8 cellular contexts compared by ENCODE assay signal in the genomic region with DNA sequence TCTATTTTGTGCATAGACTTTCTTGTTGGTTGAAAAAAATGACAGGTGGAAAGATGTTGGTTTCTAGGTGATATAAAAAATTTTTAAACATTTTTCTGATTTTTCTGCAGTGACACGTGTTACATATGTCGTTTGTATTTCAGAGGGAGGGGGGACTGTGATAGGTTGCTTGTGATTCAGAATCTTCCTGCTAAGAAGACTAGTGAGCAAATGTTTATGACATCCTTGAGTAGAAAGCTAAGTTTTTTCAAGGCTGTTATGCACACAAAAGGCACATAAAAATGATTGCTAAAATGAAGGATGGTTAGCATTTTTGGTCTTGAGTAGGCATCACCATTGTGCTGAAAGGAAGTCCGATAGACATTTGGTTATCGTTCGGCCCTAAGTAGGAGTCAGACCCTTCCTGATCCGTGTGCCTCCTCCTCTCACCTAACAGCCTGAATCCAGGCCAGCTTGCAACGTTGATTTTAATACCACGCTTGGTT. TPM values are rescaled to one million over a fixed set of nuclear protein-coding genes. Genes with fewer than 3 reads are reported as not detected.
DNase-seq lines count a peak whose midpoint lies in the region; ATAC-seq and TF ChIP-seq lines count a peak whose summit lies in the region.

No MANE protein-coding gene starts in this region.

- intact Hi-C loops in A673 (cut with micrococcal nuclease; ENCODE audit: unreplicated experiment) (no loop called here), dorsolateral prefrontal cortex (cut with DNase I) (loop anchor here (1.0 to 10.0 kb wide), 5 partner anchors 23 to 890 kb away; a partner anchor contains a TSS)

- H3K4me1 ChIP-seq in A673 (ENCODE audit: insufficient read depth, low read length, poor library complexity, severe bottlenecking) (peaks cover 11% of the 10 kb centered on the region), Peyer's patch (peaks cover 0 to 20% (median 4%) of the 10 kb centered on the region in 4 donors)

- H3K27ac Mint-ChIP-seq in natural killer cell treated with Interleukin-12 subunit alpha and Interleukin-12 subunit beta and Interleukin-15 and Interleukin-18, amount 100 ng/mL, for 72 hours: peak overlapping the region; percentile 81 to 86

- no peak for ATAC-seq in natural killer cell treated with Interleukin-12 subunit alpha and Interleukin-12 subunit beta and Interleukin-15 and Interleukin-18, amount 100 ng/mL, for 72 hours
- ATAC-seq in HG02870 (IDR thresholded peaks at IDR 0.05; ENCODE audit: unreplicated experiment) (no peak), HG03108 (IDR thresholded peaks at IDR 0.05; ENCODE audit: unreplicated experiment) (no peak), HG03175 (IDR thresholded peaks at IDR 0.05; ENCODE audit: unreplicated experiment) (no peak)

- no peaks in the 10 kb centered on the region for H3K27me3 ChIP-seq in A673 (replicated peaks; ENCODE audit: insufficient read depth, low read depth, low read length, poor library complexity)
- no peaks in the 10 kb centered on the region for H3K27me3 ChIP-seq in Peyer's patch
- H3K27me3 ChIP-seq in dorsolateral prefrontal cortex: no peaks in the 10 kb centered on the region

- DNase-seq in A673 (ENCODE audit: low spot score): peak; percentile 17
- DNase-seq in Peyer's patch: no peak
- DNase-seq in dorsolateral prefrontal cortex: no peak
- no peak for DNase-seq in natural killer cell treated with Interleukin-12 subunit alpha and Interleukin-12 subunit beta and Interleukin-15 and Interleukin-18, amount 100 ng/mL, for 72 hours (ENCODE audit: low spot score)

- no peak for TF ChIP-seq POLR2A in Peyer's patch (IDR thresholded peaks at IDR 0.05)

- H3K36me3 ChIP-seq in A673 (ENCODE audit: insufficient read depth, low read length, poor library complexity, severe bottlenecking) (peaks cover 24% of the 10 kb centered on the region), Peyer's patch (peaks cover 0 to 16% (median 0%) of the 10 kb centered on the region in 3 donors)

- H3K27ac ChIP-seq in A673 (ENCODE audit: low read depth, low read length, poor library complexity, severe bottlenecking) (peak overlapping the region; percentile 95), Peyer's patch (peak overlapping the region in 1 of 4 donors; percentile 94), dorsolateral prefrontal cortex (peak overlapping the region in 41 of 59 donors; percentile 32 to 98 (median 94))

- no peaks in the 10 kb centered on the region for H3K36me3 Mint-ChIP-seq in natural killer cell treated with Interleukin-12 subunit alpha and Interleukin-12 subunit beta and Interleukin-15 and Interleukin-18, amount 100 ng/mL, for 72 hours

- no peaks in the 10 kb centered on the region for H3K9me3 ChIP-seq in A673 (ENCODE audit: low read depth, low read length, poor library complexity, severe bottlenecking)
- H3K9me3 ChIP-seq in Peyer's patch: no peaks in the 10 kb centered on the region

- TF ChIP-seq CTCF in A673 (conservative IDR thresholded peaks at IDR 0.05; ENCODE audit: low read depth, low read length) (no peak), GM12875 (IDR thresholded peaks at IDR 0.05; ENCODE audit: borderline replicate concordance, insufficient read depth, low read depth, low read length) (no peak), Peyer's patch (IDR thresholded peaks at IDR 0.05) (no peak), dorsolateral prefrontal cortex (IDR thresholded peaks at IDR 0.05 in 54 of 56, conservative IDR thresholded peaks at IDR 0.05 in 2 of 56; ENCODE audit: low read depth in 1 of 56, partially characterized antibody in 56 of 56) (no peak)

- H3K4me3 ChIP-seq in A673 (ENCODE audit: low read depth, low read length, poor library complexity, severe bottlenecking) (peak overlapping the region; percentile 95), GM12875 (ENCODE audit: low read depth, low read length) (peak overlapping the region; percentile 91), Peyer's patch (peak overlapping the region in 3 of 4 donors; percentile 87 to 98 (median 97)), dorsolateral prefrontal cortex (peak overlapping the region; percentile 58 to 98 (median 89))

- peak overlapping the region; percentile 85 for H3K4me3 Mint-ChIP-seq in natural killer cell treated with Interleukin-12 subunit alpha and Interleukin-12 subunit beta and Interleukin-15 and Interleukin-18, amount 100 ng/mL, for 72 hours

- TSS peak; percentile 61 for BruUV-seq in A673 (replicated peaks; lab: Mats Ljungman, UMichigan)

- H3K27me3 Mint-ChIP-seq in natural killer cell treated with Interleukin-12 subunit alpha and Interleukin-12 subunit beta and Interleukin-15 and Interleukin-18, amount 100 ng/mL, for 72 hours: peaks cover 0 to 2% of the 10 kb centered on the region in 2 donors

- H3K9me3 Mint-ChIP-seq in natural killer cell treated with Interleukin-12 subunit alpha and Interleukin-12 subunit beta and Interleukin-15 and Interleukin-18, amount 100 ng/mL, for 72 hours: no peaks in the 10 kb centered on the region

- H3K4me1 Mint-ChIP-seq in natural killer cell treated with Interleukin-12 subunit alpha and Interleukin-12 subunit beta and Interleukin-15 and Interleukin-18, amount 100 ng/mL, for 72 hours (ENCODE audit: low read depth in 2 of 2): peaks cover 26 to 35% of the 10 kb centered on the region in 2 donors

- CTCF ChIA-PET in A673 (lab: Charles Lee): interaction anchor here (0.6 kb wide), 1 partner anchor 1330 kb away, joined by 3 read pairs; no protein-coding TSS in a partner anchor

- POLR2A ChIA-PET in A673 (lab: Charles Lee; ENCODE audit: low non-redundant PET): interaction anchor here (0.6 kb wide), 1 partner anchor 28 kb away, joined by 3 read pairs; no protein-coding TSS in a partner anchor

RNA-seq across cellular contexts. Expression of a gene that starts 1.5 kb away (rescaled TPM):
- total RNA-seq in A673 (2021): 46.8 and 47.4 TPM in 2 replicates
- total RNA-seq in Peyer's patch: 10 to 100 TPM; 24.0 to 51.2 (median 29.8) TPM
- total RNA-seq in dorsolateral prefrontal cortex: 10 to 100 TPM; 23.7 to 44.6 (median 31.9) TPM
- 10 to 100 TPM; 34.2 to 41.7 TPM for total RNA-seq in natural killer cell treated with Interleukin-12 subunit alpha and Interleukin-12 subunit beta and Interleukin-15 and Interleukin-18, amount 100 ng/mL, for 72 hours

RNA-seq across cellular contexts. Expression of a gene that starts 23.2 kb away (rescaled TPM):
- 59.0 TPM in 2 replicates for total RNA-seq in A673 (2021)
- total RNA-seq in Peyer's patch: 100 to 1,000 TPM in 1 of 4 donors, 10 to 100 TPM in 3; 34.0 to 124 (median 45.3) TPM
- 10 to 100 TPM; 33.7 to 79.8 (median 60.2) TPM for total RNA-seq in dorsolateral prefrontal cortex
- total RNA-seq in natural killer cell treated with Interleukin-12 subunit alpha and Interleukin-12 subunit beta and Interleukin-15 and Interleukin-18, amount 100 ng/mL, for 72 hours: 10 to 100 TPM; 33.6 to 39.5 TPM
